Comparison of ENCODE assay signal across 27 cellular contexts in genomic region chr6:107070686-107071085, GRCh38.
"Had no signal": no experiment of that assay in that cellular context is flagged by ENCODE, and none has a peak within 500 bp of the region (broad histone marks: within the 10 kb centered on the region; RNA-seq: fewer than 3 reads in every experiment).

No MANE protein-coding gene starts in this region.

- H3K9me3 ChIP-seq: neutrophil, pancreas, psoas muscle, right lobe of liver, sigmoid colon, stomach, thoracic aorta, thyroid gland, tibial nerve, upper lobe of left lung, vagina had no signal

- H3K9me3 Mint-ChIP-seq: natural killer cell; nephron; neural progenitor cell; stimulated activated effector memory CD8-positive, alpha-beta T cell treated with anti-CD3 and anti-CD28 coated beads, Interleukin-12 subunit alpha, Interleukin-12 subunit beta, amount 100 ng/mL, for 72 hours; stimulated activated naive B cell treated with anti-CD40 and anti-IgM and Interleukin-4, amounts not matched to agents 10 μg/mL and 1 μg/mL and 100 μg/mL, for 72 hours; stimulated activated naive CD8-positive, alpha-beta T cell treated with anti-CD3 and anti-CD28 coated beads, Interleukin-15, Interleukin-2, amounts not matched to agents 100 ng/mL and 50 ng/mL, for 24 hours had no signal

- H3K9ac ChIP-seq: neural progenitor cell had no signal

- H2AFZ ChIP-seq: neural progenitor cell had no signal

- H3K27me3 Mint-ChIP-seq: progenitor cell of endocrine pancreas; stimulated activated naive B cell treated with anti-CD40 and anti-IgM and Interleukin-4, amounts not matched to agents 10 μg/mL and 1 μg/mL and 100 μg/mL, for 72 hours; stimulated activated naive CD8-positive, alpha-beta T cell treated with anti-CD3 and anti-CD28 coated beads, Interleukin-15, Interleukin-2, amounts not matched to agents 100 ng/mL and 50 ng/mL, for 24 hours had no signal

- H3K4me1 ChIP-seq: neural progenitor cell, pancreas, psoas muscle, right lobe of liver, sigmoid colon, thyroid gland, tibial nerve, upper lobe of left lung, vagina had no signal

- ATAC-seq: natural killer cell; pancreas; psoas muscle; right cardiac atrium; right lobe of liver; stimulated activated effector memory CD8-positive, alpha-beta T cell treated with anti-CD3 and anti-CD28 coated beads, Interleukin-12 subunit alpha, Interleukin-12 subunit beta, amount 100 ng/mL, for 72 hours; stimulated activated naive B cell treated with anti-CD40 and anti-IgM and Interleukin-4, amounts not matched to agents 10 μg/mL and 1 μg/mL and 100 μg/mL, for 72 hours had no signal

- H3K27ac Mint-ChIP-seq: natural killer cell; nephron; neural progenitor cell; progenitor cell of endocrine pancreas; stimulated activated effector memory CD8-positive, alpha-beta T cell treated with anti-CD3 and anti-CD28 coated beads, Interleukin-12 subunit alpha, Interleukin-12 subunit beta, amount 100 ng/mL, for 72 hours; stimulated activated naive B cell treated with anti-CD40 and anti-IgM and Interleukin-4, amounts not matched to agents 10 μg/mL and 1 μg/mL and 100 μg/mL, for 72 hours; stimulated activated naive CD8-positive, alpha-beta T cell treated with anti-CD3 and anti-CD28 coated beads, Interleukin-15, Interleukin-2, amounts not matched to agents 100 ng/mL and 50 ng/mL, for 24 hours had no signal

- H3K4me3 ChIP-seq: neural progenitor cell, pancreas, psoas muscle, right lobe of liver, sigmoid colon, stomach, thoracic aorta, thyroid gland, tibial nerve, upper lobe of left lung, vagina had no signal

- H3K4me1 Mint-ChIP-seq: natural killer cell, neural progenitor cell had no signal

- H3K36me3 ChIP-seq: neural progenitor cell, neutrophil, right lobe of liver, thoracic aorta, vagina had no signal

- H3K4me2 ChIP-seq: neural progenitor cell had no signal

- H3K27ac ChIP-seq: neural progenitor cell, neutrophil, pancreas, psoas muscle, right lobe of liver, sigmoid colon, stomach, thoracic aorta, thyroid gland, tibial nerve, upper lobe of left lung, vagina had no signal

- H3K27me3 ChIP-seq: neural progenitor cell, neutrophil, pancreas, right lobe of liver, sigmoid colon, stomach, thyroid gland, tibial nerve, upper lobe of left lung, vagina had no signal

- H3K4me3 Mint-ChIP-seq: natural killer cell; nephron; neural progenitor cell; stimulated activated effector memory CD8-positive, alpha-beta T cell treated with anti-CD3 and anti-CD28 coated beads, Interleukin-12 subunit alpha, Interleukin-12 subunit beta, amount 100 ng/mL, for 72 hours; stimulated activated naive B cell treated with anti-CD40 and anti-IgM and Interleukin-4, amounts not matched to agents 10 μg/mL and 1 μg/mL and 100 μg/mL, for 72 hours; stimulated activated naive CD8-positive, alpha-beta T cell treated with anti-CD3 and anti-CD28 coated beads, Interleukin-15, Interleukin-2, amounts not matched to agents 100 ng/mL and 50 ng/mL, for 24 hours had no signal

- DNase-seq: natural killer cell; nucleus accumbens; psoas muscle; right cardiac atrium; small intestine; stimulated activated CD4-positive, alpha-beta T cell treated with anti-CD3 and anti-CD28 coated beads, Interleukin-15, amount 100 ng/mL, for 24 hours; stimulated activated CD4-positive, alpha-beta T cell treated with anti-CD3 and anti-CD28 coated beads, Interleukin-2, amount 100 ng/mL, for 24 hours; stimulated activated CD4-positive, alpha-beta T cell treated with anti-CD3 and anti-CD28 coated beads, Interleukin-2, amount 100 ng/mL, for 48 hours; stimulated activated CD4-positive, alpha-beta T cell treated with anti-CD3 and anti-CD28 coated beads, Interleukin-4, amount 100 ng/mL, for 24 hours; stimulated activated naive B cell treated with anti-CD40 and anti-IgM and Interleukin-4, amounts not matched to agents 10 μg/mL and 1 μg/mL and 100 μg/mL, for 72 hours; stimulated activated naive CD4-positive, alpha-beta T cell treated with Interleukin-2 at 50 U/mL for 16 hours; stomach; thyroid gland; trophoblast cell had no signal

- H3K36me3 Mint-ChIP-seq: natural killer cell; stimulated activated effector memory CD8-positive, alpha-beta T cell treated with anti-CD3 and anti-CD28 coated beads, Interleukin-12 subunit alpha, Interleukin-12 subunit beta, amount 100 ng/mL, for 72 hours had no signal
